24 cellular contexts compared by ENCODE assay signal in genomic region chr12:48191096-48191495, GRCh38. TPM values are rescaled to one million over a fixed set of nuclear protein-coding genes. Genes with fewer than 3 reads are reported as not detected.
DNase-seq lines count a peak whose midpoint lies in the region; ATAC-seq and TF ChIP-seq lines count a peak whose summit lies in the region.
"Had no signal": no experiment of that assay in that cellular context is flagged by ENCODE, and none has a peak within 500 bp of the region (broad histone marks: within the 10 kb centered on the region; RNA-seq: fewer than 3 reads in every experiment).

No MANE protein-coding gene starts in this region.

- DNase-seq in activated CD4-positive, alpha-beta T cell treated with anti-CD3 and anti-CD28 coated beads, Interleukin-2, amount 10 ng/mL, durations not matched to agents 24 days and 14 days = peak; percentile 29
- DNase-seq in activated CD4-positive, alpha-beta T cell treated with anti-CD3 and anti-CD28 coated beads for 36 hours = no peak
- DNase-seq in islet precursor cell (peak; percentile 8), smooth muscle cell (lab: John Stamatoyannopoulos, UW; ENCODE audit: unreplicated experiment) (no peak), kidney glomerular epithelial cell (lab: John Stamatoyannopoulos, UW) (no peak), spleen (no peak)
- DNase-seq: ACHN; AML-193; BE2C; CD4-positive, alpha-beta T cell; CD8-positive, alpha-beta memory T cell; DMS 273 treated with DMSO at 0.1 percent for 48 hours; DMS79; EL; GDM1; GM23248; H7; HCEC 1CT had no signal

- peaks cover 8% of the 10 kb centered on the region for H3K4me1 Mint-ChIP-seq in activated CD4-positive, alpha-beta T cell treated with anti-CD3 and anti-CD28 coated beads, Interleukin-2, amount 10 ng/mL, durations not matched to agents 24 days and 14 days
- H3K4me1 Mint-ChIP-seq in activated CD4-positive, alpha-beta T cell treated with anti-CD3 and anti-CD28 coated beads for 36 hours = peaks cover 5% of the 10 kb centered on the region

- no peak for TF ChIP-seq POLR2A in spleen (IDR thresholded peaks at IDR 0.05)

- H3K4me2 ChIP-seq in smooth muscle cell = no peak overlapping the region
- H3K4me2 ChIP-seq: A549 had no signal

- POLR2A ChIA-PET in activated CD4-positive, alpha-beta T cell treated with anti-CD3 and anti-CD28 coated beads for 36 hours (lab: Charles Lee) = no interaction called here

- H3K9ac ChIP-seq in smooth muscle cell (ENCODE audit: low read depth) = no peak overlapping the region
- H3K9ac ChIP-seq: BLaER1 treated with 17β-estradiol and CSF1 and Interleukin-3, amounts not matched to agents 10 nM and 100 nM; GM23248 had no signal

- H3K4me1 ChIP-seq in smooth muscle cell (ENCODE audit: low read depth) = peaks cover 15% of the 10 kb centered on the region
- peaks cover 0 to 19% (median 5%) of the 10 kb centered on the region in 6 donors for H3K4me1 ChIP-seq in spleen
- H3K4me1 ChIP-seq: BE2C had no signal

- CTCF ChIA-PET in activated CD4-positive, alpha-beta T cell treated with anti-CD3 and anti-CD28 coated beads for 36 hours (lab: Charles Lee) = interaction anchor here (1.3 kb wide), 1 partner anchor 15 kb away, joined by 3 read pairs; no protein-coding TSS in a partner anchor

- peak overlapping the region; percentile 9 for H3K27ac ChIP-seq in smooth muscle cell (ENCODE audit: low read depth)
- no peak overlapping the region for H3K27ac ChIP-seq in spleen
- H3K27ac ChIP-seq: 22Rv1; A549; BLaER1 treated with 17β-estradiol and CSF1 and Interleukin-3, amounts not matched to agents 10 nM and 100 nM; GM23248 had no signal

- H3K4me3 Mint-ChIP-seq in activated CD4-positive, alpha-beta T cell treated with anti-CD3 and anti-CD28 coated beads, Interleukin-2, amount 10 ng/mL, durations not matched to agents 24 days and 14 days = no peak overlapping the region
- no peak overlapping the region for H3K4me3 Mint-ChIP-seq in activated CD4-positive, alpha-beta T cell treated with anti-CD3 and anti-CD28 coated beads for 36 hours
- H3K4me3 Mint-ChIP-seq: CD14-positive monocyte; CD4-positive, alpha-beta T cell; CD8-positive, alpha-beta memory T cell had no signal

- H3K27me3 ChIP-seq in smooth muscle cell (ENCODE audit: low read depth) = no peaks in the 10 kb centered on the region
- no peaks in the 10 kb centered on the region for H3K27me3 ChIP-seq in spleen (replicated peaks in 1 of 7)
- H3K27me3 ChIP-seq: BE2C had no signal

- intact Hi-C loops in activated CD4-positive, alpha-beta T cell treated with anti-CD3 and anti-CD28 coated beads, Interleukin-2, amount 10 ng/mL, durations not matched to agents 24 days and 14 days (cut with micrococcal nuclease) = no loop called here
- intact Hi-C loops in activated CD4-positive, alpha-beta T cell treated with anti-CD3 and anti-CD28 coated beads for 36 hours (cut with DNase I, micrococcal nuclease) = no loop called here
- intact Hi-C loops in spleen (cut with DNase I; ENCODE audit: low total_unique reads) = no loop called here

- H3K36me3 Mint-ChIP-seq in activated CD4-positive, alpha-beta T cell treated with anti-CD3 and anti-CD28 coated beads, Interleukin-2, amount 10 ng/mL, durations not matched to agents 24 days and 14 days (ENCODE audit: low read depth) = peaks cover 2% of the 10 kb centered on the region
- no peaks in the 10 kb centered on the region for H3K36me3 Mint-ChIP-seq in activated CD4-positive, alpha-beta T cell treated with anti-CD3 and anti-CD28 coated beads for 36 hours (ENCODE audit: low read depth)
- H3K36me3 Mint-ChIP-seq: CD14-positive monocyte; CD8-positive, alpha-beta memory T cell had no signal

- peaks cover 4% of the 10 kb centered on the region for H4K20me1 ChIP-seq in smooth muscle cell (ENCODE audit: low read depth)
- H4K20me1 ChIP-seq: BLaER1 treated with 17β-estradiol and CSF1 and Interleukin-3, amounts not matched to agents 10 nM and 100 nM had no signal

- TF ChIP-seq CTCF in smooth muscle cell (IDR thresholded peaks at IDR 0.05; ENCODE audit: borderline replicate concordance, insufficient read depth, poor library complexity, severe bottlenecking) = no peak
- TF ChIP-seq CTCF in spleen (IDR thresholded peaks at IDR 0.05 in 8 of 11, conservative IDR thresholded peaks at IDR 0.05 in 3 of 11) = no peak

- peaks cover 25% of the 10 kb centered on the region for H3F3A ChIP-seq in smooth muscle cell (ENCODE audit: low read depth)

- no peak overlapping the region for H3K27ac Mint-ChIP-seq in activated CD4-positive, alpha-beta T cell treated with anti-CD3 and anti-CD28 coated beads, Interleukin-2, amount 10 ng/mL, durations not matched to agents 24 days and 14 days
- H3K27ac Mint-ChIP-seq in activated CD4-positive, alpha-beta T cell treated with anti-CD3 and anti-CD28 coated beads for 36 hours = no peak overlapping the region
- H3K27ac Mint-ChIP-seq: CD14-positive monocyte; CD4-positive, alpha-beta T cell had no signal

- peaks cover 15% of the 10 kb centered on the region for H3K79me2 ChIP-seq in smooth muscle cell (ENCODE audit: low read depth)

- no peaks in the 10 kb centered on the region for H3K9me3 ChIP-seq in smooth muscle cell (replicated peaks; ENCODE audit: low read depth)
- no peaks in the 10 kb centered on the region for H3K9me3 ChIP-seq in spleen
- H3K9me3 ChIP-seq: A549; BE2C; BLaER1 treated with 17β-estradiol and CSF1 and Interleukin-3, amounts not matched to agents 10 nM and 100 nM had no signal

- H3K4me3 ChIP-seq in smooth muscle cell = no peak overlapping the region
- no peak overlapping the region for H3K4me3 ChIP-seq in spleen
- H3K4me3 ChIP-seq: A549; BLaER1 treated with 17β-estradiol and CSF1 and Interleukin-3, amounts not matched to agents 10 nM and 100 nM; GM12878; GM23248 had no signal

- no peaks in the 10 kb centered on the region for H3K9me3 Mint-ChIP-seq in activated CD4-positive, alpha-beta T cell treated with anti-CD3 and anti-CD28 coated beads, Interleukin-2, amount 10 ng/mL, durations not matched to agents 24 days and 14 days
- H3K9me3 Mint-ChIP-seq in activated CD4-positive, alpha-beta T cell treated with anti-CD3 and anti-CD28 coated beads for 36 hours (ENCODE audit: low read depth) = no peaks in the 10 kb centered on the region
- H3K9me3 Mint-ChIP-seq: CD14-positive monocyte; CD4-positive, alpha-beta T cell; CD8-positive, alpha-beta memory T cell had no signal

- H2AFZ ChIP-seq in smooth muscle cell (ENCODE audit: low read depth) = no peak overlapping the region
- H2AFZ ChIP-seq: GM23248 had no signal

- peaks cover 60% of the 10 kb centered on the region for H3K27me3 Mint-ChIP-seq in activated CD4-positive, alpha-beta T cell treated with anti-CD3 and anti-CD28 coated beads, Interleukin-2, amount 10 ng/mL, durations not matched to agents 24 days and 14 days
- H3K27me3 Mint-ChIP-seq in activated CD4-positive, alpha-beta T cell treated with anti-CD3 and anti-CD28 coated beads for 36 hours = peaks cover 13% of the 10 kb centered on the region

- H3K36me3 ChIP-seq in smooth muscle cell (ENCODE audit: low read depth) = no peaks in the 10 kb centered on the region
- no peaks in the 10 kb centered on the region for H3K36me3 ChIP-seq in spleen
- H3K36me3 ChIP-seq: BE2C; BLaER1 treated with 17β-estradiol and CSF1 and Interleukin-3, amounts not matched to agents 10 nM and 100 nM had no signal

- no peak for ATAC-seq in activated CD4-positive, alpha-beta T cell treated with anti-CD3 and anti-CD28 coated beads for 36 hours
- ATAC-seq: A549, GM12878 had no signal

RNA-seq across cellular contexts. Expression of gene CCDC184, which starts 7.7 kb away (rescaled TPM):
- 0.38 and 0.44 TPM in 2 replicates for total RNA-seq in activated CD4-positive, alpha-beta T cell treated with anti-CD3 and anti-CD28 coated beads, Interleukin-2, amount 10 ng/mL, durations not matched to agents 24 days and 14 days
- total RNA-seq in activated CD4-positive, alpha-beta T cell treated with anti-CD3 and anti-CD28 coated beads for 36 hours = under 1 TPM; 0.25 to 0.37 TPM
- total RNA-seq in smooth muscle cell (23.7 and 36.6 TPM in 2 replicates), spleen (1 to 10 TPM in 4 of 7 donors, under 1 TPM in 3; 0.73 to 1.7 (median 1.1) TPM)
- polyA plus RNA-seq in smooth muscle cell (56.1 and 74.1 TPM in 2 replicates), spleen (under 1 TPM; 0.45 to 0.59 (median 0.52) TPM)
- total RNA-seq: GM12878 had no signal
- polyA plus RNA-seq: CD14-positive monocyte, GM12878 had no signal

RNA-seq across cellular contexts. Expression of gene OR10AD1, which starts 12.0 kb away (rescaled TPM):
- not detected in 2 replicates for total RNA-seq in activated CD4-positive, alpha-beta T cell treated with anti-CD3 and anti-CD28 coated beads, Interleukin-2, amount 10 ng/mL, durations not matched to agents 24 days and 14 days
- total RNA-seq in activated CD4-positive, alpha-beta T cell treated with anti-CD3 and anti-CD28 coated beads for 36 hours = not detected
- total RNA-seq in smooth muscle cell (not detected in 2 replicates), spleen (not detected)
- polyA plus RNA-seq in smooth muscle cell (not detected in 2 replicates), spleen (not detected)
- total RNA-seq: CD4-positive, alpha-beta T cell; CD8-positive, alpha-beta memory T cell; GM12878; GM23248; H1; H7 had no signal
- polyA plus RNA-seq: A549; CD14-positive monocyte; CD8-positive, alpha-beta memory T cell; GM23248; H1 had no signal

RNA-seq across cellular contexts. Expression of gene ASB8, which starts 33.8 kb away (rescaled TPM):
- 30.0 and 35.8 TPM in 2 replicates for total RNA-seq in activated CD4-positive, alpha-beta T cell treated with anti-CD3 and anti-CD28 coated beads, Interleukin-2, amount 10 ng/mL, durations not matched to agents 24 days and 14 days
- total RNA-seq in activated CD4-positive, alpha-beta T cell treated with anti-CD3 and anti-CD28 coated beads for 36 hours = 10 to 100 TPM; 28.8 to 33.0 TPM
- total RNA-seq in smooth muscle cell (26.9 and 31.1 TPM in 2 replicates), spleen (10 to 100 TPM; 34.7 to 48.8 (median 40.2) TPM)
- polyA plus RNA-seq in smooth muscle cell (18.0 and 25.4 TPM in 2 replicates), spleen (10 to 100 TPM; 15.7 to 19.4 (median 17.1) TPM)

Comparison
In these comparisons a context has a peak if more than half of its experiments do, and no peak if none do; other contexts are left out.
1. DNase-seq: peak in activated CD4-positive, alpha-beta T cell treated with anti-CD3 and anti-CD28 coated beads, Interleukin-2, amount 10 ng/mL, durations not matched to agents 24 days and 14 days (single experiment) and islet precursor cell (single experiment); none in activated CD4-positive, alpha-beta T cell treated with anti-CD3 and anti-CD28 coated beads for 36 hours (single experiment), smooth muscle cell (single experiment), kidney glomerular epithelial cell (single experiment) and spleen (single experiment).